ENCODE assay signal across 7 cellular contexts in genomic region chr7:1115171-1115862, GRCh38. TPM values are rescaled to one million over a fixed set of nuclear protein-coding genes. Genes with fewer than 3 reads are reported as not detected.
DNase-seq lines count a peak whose midpoint lies in the region; ATAC-seq and TF ChIP-seq lines count a peak whose summit lies in the region.
"Not testable (repeated sequence)": the region's sequence is repeated elsewhere in the genome, so short reads cannot be mapped to it uniquely, and the experiment has no call there.

No MANE protein-coding gene starts in this region.

- CTCF ChIA-PET in activated CD4-positive, alpha-beta T cell treated with anti-CD3 and anti-CD28 coated beads, Interleukin-2, amount 10 ng/mL, durations not matched to agents 7 days and 5 days (lab: Charles Lee), result interaction anchor here (0.6 to 1.6 kb wide), 5 partner anchors 11 to 165 kb away, joined by 3 to 4 read pairs (median 4); a partner anchor contains a TSS

- H3K4me2 ChIP-seq in neural progenitor cell, result not testable (repeated sequence)

- H3K4me3 Mint-ChIP-seq in activated CD4-positive, alpha-beta T cell treated with anti-CD3 and anti-CD28 coated beads, Interleukin-2, amount 10 ng/mL, durations not matched to agents 7 days and 5 days; activated T-cell treated with anti-CD3 and anti-CD28 coated beads, Interleukin-2, amount 50 U/mL, for 24 hours; activated naive CD8-positive, alpha-beta T cell treated with anti-CD3 and anti-CD28 coated beads for 36 hours; neural progenitor cell; stimulated activated effector memory CD8-positive, alpha-beta T cell treated with anti-CD3 and anti-CD28 coated beads, Interleukin-12 subunit alpha, Interleukin-12 subunit beta, amount 100 ng/mL, for 72 hours: not testable (repeated sequence)

- intact Hi-C loops in left ventricle myocardium inferior (cut with micrococcal nuclease), result not testable (repeated sequence)

- H2AFZ ChIP-seq in neural progenitor cell (replicated peaks), result not testable (repeated sequence)

- not testable (repeated sequence) for ATAC-seq in stimulated activated effector memory CD8-positive, alpha-beta T cell treated with anti-CD3 and anti-CD28 coated beads, Interleukin-12 subunit alpha, Interleukin-12 subunit beta, amount 100 ng/mL, for 72 hours

- DNase-seq in activated CD4-positive, alpha-beta T cell treated with anti-CD3 and anti-CD28 coated beads, Interleukin-2, amount 10 ng/mL, durations not matched to agents 7 days and 5 days; activated T-cell treated with anti-CD3 and anti-CD28 coated beads, Interleukin-2, amount 50 U/mL, for 24 hours; activated naive CD8-positive, alpha-beta T cell treated with anti-CD3 and anti-CD28 coated beads for 36 hours; neural progenitor cell (ENCODE audit: low spot score); stimulated activated effector memory CD8-positive, alpha-beta T cell treated with anti-CD3 and anti-CD28 coated beads, Interleukin-12 subunit alpha, Interleukin-12 subunit beta, amount 100 ng/mL, for 72 hours (ENCODE audit: low spot score in 2 of 2): not testable (repeated sequence)
- peak; percentile 2 for DNase-seq in left ventricle myocardium inferior

- H3K36me3 Mint-ChIP-seq in activated CD4-positive, alpha-beta T cell treated with anti-CD3 and anti-CD28 coated beads, Interleukin-2, amount 10 ng/mL, durations not matched to agents 7 days and 5 days (ENCODE audit: low read depth); neural progenitor cell: not testable (repeated sequence)
- peaks cover 19% of the 10 kb centered on the region for H3K36me3 Mint-ChIP-seq in activated T-cell treated with anti-CD3 and anti-CD28 coated beads, Interleukin-2, amount 50 U/mL, for 24 hours (ENCODE audit: low read depth)
- peaks cover 19% of the 10 kb centered on the region for H3K36me3 Mint-ChIP-seq in activated naive CD8-positive, alpha-beta T cell treated with anti-CD3 and anti-CD28 coated beads for 36 hours
- H3K36me3 Mint-ChIP-seq in stimulated activated effector memory CD8-positive, alpha-beta T cell treated with anti-CD3 and anti-CD28 coated beads, Interleukin-12 subunit alpha, Interleukin-12 subunit beta, amount 100 ng/mL, for 72 hours, result peaks cover 29% of the 10 kb centered on the region

- H4K20me1 ChIP-seq in neural progenitor cell (ENCODE audit: low read depth), result not testable (repeated sequence)

- H3K9ac ChIP-seq in neural progenitor cell, result not testable (repeated sequence)

- H3K4me3 ChIP-seq in left ventricle myocardium inferior, neural progenitor cell: not testable (repeated sequence)

- not testable (repeated sequence) for TF ChIP-seq CTCF in left ventricle myocardium inferior (IDR thresholded peaks at IDR 0.05; ENCODE audit: borderline replicate concordance); neural progenitor cell (IDR thresholded peaks at IDR 0.05)

- H3K36me3 ChIP-seq in left ventricle myocardium inferior, neural progenitor cell: not testable (repeated sequence)

- peaks cover 15% of the 10 kb centered on the region for H3K4me1 Mint-ChIP-seq in activated CD4-positive, alpha-beta T cell treated with anti-CD3 and anti-CD28 coated beads, Interleukin-2, amount 10 ng/mL, durations not matched to agents 7 days and 5 days
- peaks cover 16% of the 10 kb centered on the region for H3K4me1 Mint-ChIP-seq in activated T-cell treated with anti-CD3 and anti-CD28 coated beads, Interleukin-2, amount 50 U/mL, for 24 hours (ENCODE audit: low read depth)
- peaks cover 15% of the 10 kb centered on the region for H3K4me1 Mint-ChIP-seq in activated naive CD8-positive, alpha-beta T cell treated with anti-CD3 and anti-CD28 coated beads for 36 hours
- H3K4me1 Mint-ChIP-seq in neural progenitor cell, result not testable (repeated sequence)
- H3K4me1 Mint-ChIP-seq in stimulated activated effector memory CD8-positive, alpha-beta T cell treated with anti-CD3 and anti-CD28 coated beads, Interleukin-12 subunit alpha, Interleukin-12 subunit beta, amount 100 ng/mL, for 72 hours, result peaks cover 10% of the 10 kb centered on the region

- not testable (repeated sequence) for H3K9me3 ChIP-seq in left ventricle myocardium inferior (replicated peaks); neural progenitor cell (ENCODE audit: low read depth)

- peaks cover 35% of the 10 kb centered on the region for H3K79me2 ChIP-seq in neural progenitor cell (ENCODE audit: low read depth)

- not testable (repeated sequence) for TF ChIP-seq EP300 in Ishikawa (IDR thresholded peaks at IDR 0.05; ENCODE audit: borderline replicate concordance)

- H3K4me1 ChIP-seq in left ventricle myocardium inferior, result peaks cover 11% of the 10 kb centered on the region
- not testable (repeated sequence) for H3K4me1 ChIP-seq in neural progenitor cell

- H3K27me3 ChIP-seq in left ventricle myocardium inferior (ENCODE audit: low read depth); neural progenitor cell: not testable (repeated sequence)

- not testable (repeated sequence) for H3F3A ChIP-seq in neural progenitor cell (ENCODE audit: low read depth)

- not testable (repeated sequence) for H3K27ac ChIP-seq in left ventricle myocardium inferior (replicated peaks); neural progenitor cell

- not testable (repeated sequence) for H3K27me3 Mint-ChIP-seq in activated CD4-positive, alpha-beta T cell treated with anti-CD3 and anti-CD28 coated beads, Interleukin-2, amount 10 ng/mL, durations not matched to agents 7 days and 5 days; activated T-cell treated with anti-CD3 and anti-CD28 coated beads, Interleukin-2, amount 50 U/mL, for 24 hours; activated naive CD8-positive, alpha-beta T cell treated with anti-CD3 and anti-CD28 coated beads for 36 hours; neural progenitor cell (ENCODE audit: insufficient read depth, low read depth)

- peak overlapping the region; percentile 33 for H3K27ac Mint-ChIP-seq in activated CD4-positive, alpha-beta T cell treated with anti-CD3 and anti-CD28 coated beads, Interleukin-2, amount 10 ng/mL, durations not matched to agents 7 days and 5 days
- peak overlapping the region; percentile 47 for H3K27ac Mint-ChIP-seq in activated T-cell treated with anti-CD3 and anti-CD28 coated beads, Interleukin-2, amount 50 U/mL, for 24 hours
- H3K27ac Mint-ChIP-seq in activated naive CD8-positive, alpha-beta T cell treated with anti-CD3 and anti-CD28 coated beads for 36 hours, result peak overlapping the region; percentile 50
- peak overlapping the region; percentile 42 for H3K27ac Mint-ChIP-seq in neural progenitor cell
- H3K27ac Mint-ChIP-seq in stimulated activated effector memory CD8-positive, alpha-beta T cell treated with anti-CD3 and anti-CD28 coated beads, Interleukin-12 subunit alpha, Interleukin-12 subunit beta, amount 100 ng/mL, for 72 hours, result peak overlapping the region; percentile 90

- not testable (repeated sequence) for H3K9me3 Mint-ChIP-seq in activated CD4-positive, alpha-beta T cell treated with anti-CD3 and anti-CD28 coated beads, Interleukin-2, amount 10 ng/mL, durations not matched to agents 7 days and 5 days; activated T-cell treated with anti-CD3 and anti-CD28 coated beads, Interleukin-2, amount 50 U/mL, for 24 hours; neural progenitor cell; stimulated activated effector memory CD8-positive, alpha-beta T cell treated with anti-CD3 and anti-CD28 coated beads, Interleukin-12 subunit alpha, Interleukin-12 subunit beta, amount 100 ng/mL, for 72 hours
- peaks cover 11% of the 10 kb centered on the region for H3K9me3 Mint-ChIP-seq in activated naive CD8-positive, alpha-beta T cell treated with anti-CD3 and anti-CD28 coated beads for 36 hours

- not testable (repeated sequence) for TF ChIP-seq RAD21 in Ishikawa (IDR thresholded peaks at IDR 0.05; ENCODE audit: low read depth)

- POLR2A ChIA-PET in activated CD4-positive, alpha-beta T cell treated with anti-CD3 and anti-CD28 coated beads, Interleukin-2, amount 10 ng/mL, durations not matched to agents 7 days and 5 days (lab: Charles Lee), result interaction anchor here (0.7 kb wide), 1 partner anchor 11 kb away, joined by 3 read pairs; no protein-coding TSS in a partner anchor

TF ChIP-seq in Ishikawa, 13 proteins besides CTCF, POLR2A, EP300 and RAD21:
- TF ChIP-seq EGR1 (IDR thresholded peaks at IDR 0.05), result 0 out of 2 replicates have a peak, but pooled peaks have one; percentile 21

RNA-seq across cellular contexts. Expression of gene GPER1, which starts 27.4 kb away (rescaled TPM):
- under 1 TPM in 1 of 2 experiments, not detected in 1; 0.08 TPM for total RNA-seq in activated CD4-positive, alpha-beta T cell treated with anti-CD3 and anti-CD28 coated beads, Interleukin-2, amount 10 ng/mL, durations not matched to agents 7 days and 5 days
- under 1 TPM; 0.14 to 0.37 TPM for total RNA-seq in activated naive CD8-positive, alpha-beta T cell treated with anti-CD3 and anti-CD28 coated beads for 36 hours
- total RNA-seq in left ventricle myocardium inferior (3.0 TPM), neural progenitor cell (ENCODE audit: low replicate concordance) (1.2 and 1.3 TPM in 2 replicates)

RNA-seq across cellular contexts. Expression of gene ZFAND2A, which starts 44.7 kb away (rescaled TPM):
- total RNA-seq in activated CD4-positive, alpha-beta T cell treated with anti-CD3 and anti-CD28 coated beads, Interleukin-2, amount 10 ng/mL, durations not matched to agents 7 days and 5 days, result 10 to 100 TPM; 23.3 to 24.0 TPM
- 10 to 100 TPM; 22.0 to 23.6 TPM for total RNA-seq in activated naive CD8-positive, alpha-beta T cell treated with anti-CD3 and anti-CD28 coated beads for 36 hours
- total RNA-seq in left ventricle myocardium inferior (6.6 TPM), neural progenitor cell (ENCODE audit: low replicate concordance) (9.0 and 13.3 TPM in 2 replicates)

Comparison
In these comparisons a context has a peak if more than half of its experiments do, and no peak if none do; other contexts are left out.
1. H3K27ac Mint-ChIP-seq: peak in every context shown above with its lines; median percentile 90 in stimulated activated effector memory CD8-positive, alpha-beta T cell treated with anti-CD3 and anti-CD28 coated beads, Interleukin-12 subunit alpha, Interleukin-12 subunit beta, amount 100 ng/mL, for 72 hours; 50 in activated naive CD8-positive, alpha-beta T cell treated with anti-CD3 and anti-CD28 coated beads for 36 hours; 47 in activated T-cell treated with anti-CD3 and anti-CD28 coated beads, Interleukin-2, amount 50 U/mL, for 24 hours; 42 in neural progenitor cell; 33 in activated CD4-positive, alpha-beta T cell treated with anti-CD3 and anti-CD28 coated beads, Interleukin-2, amount 10 ng/mL, durations not matched to agents 7 days and 5 days.